ENCODE assay signal across 13 cellular contexts in the genomic region with DNA sequence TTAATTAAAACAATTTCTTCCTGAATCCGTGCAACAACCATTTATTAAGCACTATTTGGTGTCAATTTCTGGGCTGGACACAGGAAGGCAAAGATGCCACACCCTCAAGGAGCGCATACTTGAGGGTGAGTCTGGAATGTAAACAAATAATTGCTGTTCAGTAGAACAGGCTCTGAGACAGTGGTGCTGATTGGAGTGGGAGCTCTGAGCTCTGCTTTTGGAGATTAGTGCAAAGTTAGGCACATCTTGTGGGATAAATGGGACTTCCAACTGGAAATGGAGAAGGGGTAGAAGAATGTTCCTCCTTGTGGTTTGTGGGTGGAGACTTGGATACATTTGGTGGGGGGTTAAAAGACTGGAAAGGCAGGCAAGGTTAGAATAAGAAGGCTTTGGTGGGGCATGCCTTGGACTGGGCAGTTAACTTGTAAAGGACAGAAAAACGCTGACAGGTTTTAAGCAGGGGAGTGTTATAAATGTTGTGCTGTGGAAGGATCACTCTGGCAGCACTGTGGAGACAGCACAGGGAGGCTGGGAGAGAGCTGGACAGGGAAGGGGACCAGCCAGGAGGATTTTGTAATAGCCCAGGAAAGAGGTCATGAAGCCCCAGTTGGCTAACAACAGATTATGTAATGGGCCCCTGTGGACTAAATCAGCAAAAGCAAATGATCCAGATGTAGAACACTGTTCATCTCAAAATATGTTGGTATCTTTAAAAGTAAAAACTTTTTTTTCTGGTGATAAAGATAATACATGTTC.
A peak's percentile ranks its signal among the peaks of the same experiment; 100 is the strongest.
DNase-seq lines count a peak whose midpoint lies in the region; ATAC-seq, FAIRE-seq and TF ChIP-seq lines count a peak whose summit lies in the region.
"Had no signal": no experiment of that assay in that cellular context is flagged by ENCODE, and none has a peak within 500 bp of the region (broad histone marks: within the 10 kb centered on the region; RNA-seq: fewer than 3 reads in every experiment).

No MANE protein-coding gene starts in this region.

- peak overlapping the region; percentile 23 for H3K4me3 Mint-ChIP-seq in astrocyte (ENCODE audit: unreplicated experiment)
- H3K4me3 Mint-ChIP-seq: activated T-cell treated with anti-CD3 and anti-CD28 coated beads, Interleukin-2, amount 50 U/mL, for 72 hours; effector memory CD8-positive, alpha-beta T cell; T-helper 17 cell had no signal

- H2AFZ ChIP-seq in astrocyte (ENCODE audit: low read depth, low read length): peak overlapping the region; percentile 0

- H3K79me2 ChIP-seq in astrocyte (ENCODE audit: insufficient read depth, low read length): no peaks in the 10 kb centered on the region

- H3K9me3 Mint-ChIP-seq in astrocyte (ENCODE audit: unreplicated experiment): peaks cover 2% of the 10 kb centered on the region
- H3K9me3 Mint-ChIP-seq: effector memory CD8-positive, alpha-beta T cell had no signal

- TF ChIP-seq POLR2A in transverse colon (IDR thresholded peaks at IDR 0.05) (no peak), stomach (IDR thresholded peaks at IDR 0.05) (no peak)

- H3K27ac Mint-ChIP-seq in astrocyte (ENCODE audit: unreplicated experiment): peak overlapping the region; percentile 95
- H3K27ac Mint-ChIP-seq: activated T-cell treated with anti-CD3 and anti-CD28 coated beads, Interleukin-2, amount 50 U/mL, for 72 hours; effector memory CD8-positive, alpha-beta T cell; T-helper 17 cell had no signal

- peaks cover 61% of the 10 kb centered on the region for H3K4me1 Mint-ChIP-seq in astrocyte (ENCODE audit: low read depth, unreplicated experiment)

- H3K9ac ChIP-seq in astrocyte (ENCODE audit: low read length): no peak overlapping the region

- intact Hi-C loops in right cardiac atrium (cut with DNase I) (no loop called here), transverse colon (cut with DNase I; ENCODE audit: low total_unique reads) (no loop called here), stomach (cut with DNase I; ENCODE audit: low total_unique reads) (no loop called here)

- no peaks in the 10 kb centered on the region for H3K27me3 Mint-ChIP-seq in astrocyte (ENCODE audit: low read depth, unreplicated experiment)

- no peaks in the 10 kb centered on the region for H3K36me3 ChIP-seq in astrocyte (ENCODE audit: insufficient read depth, low read length)
- no peaks in the 10 kb centered on the region for H3K36me3 ChIP-seq in transverse colon
- no peaks in the 10 kb centered on the region for H3K36me3 ChIP-seq in stomach

- no peaks in the 10 kb centered on the region for H3K27me3 ChIP-seq in astrocyte (ENCODE audit: insufficient read depth, low read length)
- no peaks in the 10 kb centered on the region for H3K27me3 ChIP-seq in right cardiac atrium (ENCODE audit: control insufficient read depth, insufficient read depth)
- H3K27me3 ChIP-seq in transverse colon: no peaks in the 10 kb centered on the region
- H3K27me3 ChIP-seq in stomach: no peaks in the 10 kb centered on the region
- H3K27me3 ChIP-seq: testis had no signal

- H3K4me1 ChIP-seq in astrocyte (ENCODE audit: insufficient read depth, low read length) (peaks cover 6% of the 10 kb centered on the region), right cardiac atrium (ENCODE audit: control insufficient read depth, insufficient read depth, low read length) (no peaks in the 10 kb centered on the region), transverse colon (peaks cover 0 to 7% (median 3%) of the 10 kb centered on the region in 4 donors), stomach (peaks cover 0 to 12% (median 0%) of the 10 kb centered on the region in 4 donors)
- H3K4me1 ChIP-seq: testis had no signal

- peak; percentile 36 for DNase-seq in HT-29 (ENCODE audit: low spot score)
- DNase-seq in astrocyte (ENCODE audit: low read depth): peak; percentile 91
- peak; percentile 32 to 73 (median 63) for DNase-seq in right cardiac atrium
- no peak for DNase-seq in transverse colon
- no peak for DNase-seq in DMS53 treated with DMSO at 0.1 percent for 48 hours (lab: John Stamatoyannopoulos, UW; ENCODE audit: unreplicated experiment)
- DNase-seq in stomach: no peak
- DNase-seq: activated T-cell treated with anti-CD3 and anti-CD28 coated beads, Interleukin-2, amount 50 U/mL, for 72 hours; effector memory CD8-positive, alpha-beta T cell; stimulated activated CD4-positive, alpha-beta T cell treated with anti-CD3 and anti-CD28 coated beads, Interleukin-15, amount 100 ng/mL, for 24 hours; T-helper 17 cell; testis had no signal

- in situ Hi-C loops in transverse colon (cut with MboI; ENCODE audit: low pct_ligation_motif_present in 1 of 4, low pct_unique_long_range_greater_than_20kb in 1 of 4, low sequenced_read_pairs in 3 of 4): no loop called here

- WGBS in right cardiac atrium: 48% methylated on average over 3 of the region's 3 CpGs
- 33 to 34% methylated on average over 1 to 3 of the region's 3 CpGs for WGBS in transverse colon (ENCODE audit: low coverage in 1 of 2), 2 donors
- WGBS in stomach, 5 donors: 20 to 45% (median 42%) methylated on average over 3 of the region's 3 CpGs

- no peak overlapping the region for H3K4me3 ChIP-seq in astrocyte (ENCODE audit: insufficient read depth, low read depth, low read length)
- no peak overlapping the region for H3K4me3 ChIP-seq in right cardiac atrium (ENCODE audit: low read length)
- H3K4me3 ChIP-seq in transverse colon: no peak overlapping the region
- no peak overlapping the region for H3K4me3 ChIP-seq in stomach
- H3K4me3 ChIP-seq: testis had no signal

- H3K27ac ChIP-seq in astrocyte (ENCODE audit: low read depth, low read length) (no peak overlapping the region), right cardiac atrium (ENCODE audit: low read length) (peak overlapping the region; percentile 18), transverse colon (peak overlapping the region in 3 of 4 donors; percentile 1 to 34 (median 14)), stomach (peak overlapping the region in 1 of 5 donors; percentile 49)
- H3K27ac ChIP-seq: testis had no signal

- TF ChIP-seq EP300 in transverse colon (IDR thresholded peaks at IDR 0.05; ENCODE audit: low read depth) (no peak), stomach (IDR thresholded peaks at IDR 0.05) (no peak)

- H3K36me3 Mint-ChIP-seq in astrocyte (ENCODE audit: low read depth, unreplicated experiment): no peaks in the 10 kb centered on the region

- H3K9me3 ChIP-seq in astrocyte (ENCODE audit: insufficient read depth, low read depth, low read length) (no peaks in the 10 kb centered on the region), right cardiac atrium (ENCODE audit: control insufficient read depth, low read length) (no peaks in the 10 kb centered on the region), transverse colon (no peaks in the 10 kb centered on the region), stomach (no peaks in the 10 kb centered on the region)
- H3K9me3 ChIP-seq: testis had no signal

- no peaks in the 10 kb centered on the region for H4K20me1 ChIP-seq in astrocyte (ENCODE audit: insufficient read depth, low read length)

- TF ChIP-seq CTCF in astrocyte (IDR thresholded peaks at IDR 0.05; ENCODE audit: insufficient read depth, low read depth, low read length) (no peak), transverse colon (IDR thresholded peaks at IDR 0.05) (no peak), stomach (IDR thresholded peaks at IDR 0.05) (no peak)

- peak; percentile 17 for FAIRE-seq in astrocyte (lab: Jason Lieb, UNC)

- H3K4me2 ChIP-seq in astrocyte (ENCODE audit: low read length): peak overlapping the region; percentile 58

- peak; percentile 86 to 96 for ATAC-seq in right cardiac atrium
- no peak for ATAC-seq in HG03095 (IDR thresholded peaks at IDR 0.05; ENCODE audit: unreplicated experiment)
- ATAC-seq in HG02588 (IDR thresholded peaks at IDR 0.05; ENCODE audit: unreplicated experiment): no peak
- ATAC-seq: activated T-cell treated with anti-CD3 and anti-CD28 coated beads, Interleukin-2, amount 50 U/mL, for 72 hours; effector memory CD8-positive, alpha-beta T cell; T-helper 17 cell had no signal

Comparison
In these comparisons a context has a peak if more than half of its experiments do, and no peak if none do; other contexts are left out.
1. DNase-seq: peak in HT-29 (single experiment), astrocyte (single experiment) and right cardiac atrium (3 of 3); none in transverse colon (single experiment), DMS53 treated with DMSO at 0.1 percent for 48 hours (single experiment) and stomach (single experiment).
2. ATAC-seq: peak in right cardiac atrium (2 of 2); none in HG03095 (single experiment) and HG02588 (single experiment).